ENCODE assay signal across 8 cellular contexts in the genomic region with DNA sequence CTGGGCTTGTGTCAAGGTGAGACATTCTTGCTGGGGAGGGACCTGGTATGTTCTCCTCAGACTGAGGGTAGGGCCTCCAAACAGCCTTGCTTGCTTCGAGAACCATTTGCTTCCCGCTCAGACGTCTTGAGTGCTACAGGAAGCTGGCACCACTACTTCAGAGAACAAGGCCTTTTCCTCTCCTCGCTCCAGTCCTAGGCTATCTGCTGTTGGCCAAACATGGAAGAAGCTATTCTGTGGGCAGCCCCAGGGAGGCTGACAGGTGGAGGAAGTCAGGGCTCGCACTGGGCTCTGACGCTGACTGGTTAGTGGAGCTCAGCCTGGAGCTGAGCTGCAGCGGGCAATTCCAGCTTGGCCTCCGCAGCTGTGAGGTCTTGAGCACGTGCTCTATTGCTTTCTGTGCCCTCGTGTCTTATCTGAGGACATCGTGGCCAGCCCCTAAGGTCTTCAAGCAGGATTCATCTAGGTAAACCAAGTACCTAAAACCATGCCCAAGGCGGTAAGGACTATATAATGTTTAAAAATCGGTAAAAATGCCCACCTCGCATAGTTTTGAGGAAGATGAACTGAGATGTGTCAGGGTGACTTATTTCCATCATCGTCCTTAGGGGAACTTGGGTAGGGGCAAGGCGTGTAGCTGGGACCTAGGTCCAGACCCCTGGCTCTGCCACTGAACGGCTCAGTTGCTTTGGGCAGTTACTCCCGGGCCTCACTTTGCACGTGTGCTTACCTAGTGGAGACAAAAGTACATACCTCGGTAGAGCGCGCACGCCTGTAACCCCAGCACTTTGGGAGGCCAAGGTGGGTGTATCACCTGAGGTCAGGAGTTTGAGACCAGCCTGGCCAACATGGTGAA. TPM values are rescaled to one million over a fixed set of nuclear protein-coding genes. Genes with fewer than 3 reads are reported as not detected.
DNase-seq lines count a peak whose midpoint lies in the region; ATAC-seq and TF ChIP-seq lines count a peak whose summit lies in the region.

No MANE protein-coding gene starts in this region.

- no peak overlapping the region for H3K4me2 ChIP-seq in OCI-LY3 (ENCODE audit: low read length)

- no peaks in the 10 kb centered on the region for H3K9me3 Mint-ChIP-seq in central memory CD8-positive, alpha-beta T cell

- H3K4me3 Mint-ChIP-seq in central memory CD8-positive, alpha-beta T cell = no peak overlapping the region

- TF ChIP-seq CTCF in OCI-LY3 (IDR thresholded peaks at IDR 0.05; ENCODE audit: low read depth, low read length) = no peak
- no peak for TF ChIP-seq CTCF in sigmoid colon (IDR thresholded peaks at IDR 0.05)
- no peak for TF ChIP-seq CTCF in coronary artery (IDR thresholded peaks at IDR 0.05)

- DNase-seq in SIG-M5 treated with dmso at 0.1 percent for 504 hours (lab: John Stamatoyannopoulos, UW; ENCODE audit: unreplicated experiment) (peak; percentile 47), SIG-M5 (lab: John Stamatoyannopoulos, UW) (no peak), sigmoid colon (peak; percentile 56), coronary artery (ENCODE audit: low spot score) (no peak)
- no peak for DNase-seq in central memory CD8-positive, alpha-beta T cell (ENCODE audit: low spot score in 2 of 2)
- no peak for DNase-seq in effector CD4-positive, alpha-beta T cell

- peaks cover 53% of the 10 kb centered on the region for H3K4me1 Mint-ChIP-seq in central memory CD8-positive, alpha-beta T cell

- no peaks in the 10 kb centered on the region for H3K27me3 Mint-ChIP-seq in central memory CD8-positive, alpha-beta T cell

- ATAC-seq in central memory CD8-positive, alpha-beta T cell (replicated peaks; ENCODE audit: extremely low read depth, poor library complexity, severe bottlenecking) = no peak
- ATAC-seq in HG03045 (IDR thresholded peaks at IDR 0.05; ENCODE audit: unreplicated experiment) = no peak

- H3K9me3 ChIP-seq in OCI-LY3 (ENCODE audit: insufficient read depth, low read length) = no peaks in the 10 kb centered on the region
- H3K9me3 ChIP-seq in sigmoid colon = no peaks in the 10 kb centered on the region

- peaks cover 52% of the 10 kb centered on the region for H3K36me3 Mint-ChIP-seq in central memory CD8-positive, alpha-beta T cell (ENCODE audit: insufficient read depth)

- no peaks in the 10 kb centered on the region for H3K27me3 ChIP-seq in OCI-LY3 (ENCODE audit: low read depth, low read length)
- H3K27me3 ChIP-seq in sigmoid colon = no peaks in the 10 kb centered on the region

- H2AFZ ChIP-seq in OCI-LY3 (ENCODE audit: low read depth, low read length) = no peak overlapping the region

- 65 to 75% methylated on average over 23 of the region's 23 CpGs for WGBS in sigmoid colon, 2 donors

- TF ChIP-seq POLR2A in sigmoid colon (IDR thresholded peaks at IDR 0.05) = no peak

- H4K20me1 ChIP-seq in OCI-LY3 (ENCODE audit: insufficient read depth, low read length) = peaks cover 42% of the 10 kb centered on the region

- intact Hi-C loops in sigmoid colon (cut with DNase I) = loop anchor here (2.0 kb wide), 1 partner anchor 116 kb away; no protein-coding TSS in a partner anchor

- H3K4me1 ChIP-seq in OCI-LY3 (ENCODE audit: low read length) (peaks cover 43% of the 10 kb centered on the region), sigmoid colon (peaks cover 0 to 63% (median 46%) of the 10 kb centered on the region in 4 donors)

- H3K4me3 ChIP-seq in OCI-LY3 (ENCODE audit: low read length) (no peak overlapping the region), sigmoid colon (no peak overlapping the region), coronary artery (no peak overlapping the region)

- H3K9ac ChIP-seq in OCI-LY3 (ENCODE audit: low read length) = no peak overlapping the region

- H3K27ac ChIP-seq in OCI-LY3 (ENCODE audit: low read length) (peak overlapping the region; percentile 33), sigmoid colon (peak overlapping the region; percentile 97 to 98 (median 98)), coronary artery (peak overlapping the region in 1 of 2 donors; percentile 99)

- H3K79me2 ChIP-seq in OCI-LY3 (ENCODE audit: low read length) = peaks cover 27% of the 10 kb centered on the region

- H3K36me3 ChIP-seq in OCI-LY3 (replicated peaks; ENCODE audit: low read depth, low read length) = peaks cover 34% of the 10 kb centered on the region
- peaks cover 21 to 55% (median 28%) of the 10 kb centered on the region in 4 donors for H3K36me3 ChIP-seq in sigmoid colon

- no peak for TF ChIP-seq EP300 in sigmoid colon (IDR thresholded peaks at IDR 0.05)

- peak overlapping the region; percentile 99 for H3K27ac Mint-ChIP-seq in central memory CD8-positive, alpha-beta T cell (ENCODE audit: low read depth)

RNA-seq across cellular contexts. Expression of a gene that starts 4.3 kb away (rescaled TPM):
- 1,000 to 10,000 TPM; 1,653 to 2,501 (median 2,098) TPM for total RNA-seq in sigmoid colon
- 1,000 to 10,000 TPM; 2,564 to 3,219 (median 3,101) TPM for polyA plus RNA-seq in sigmoid colon

RNA-seq across cellular contexts. Expression of a gene that starts 17.2 kb away (rescaled TPM):
- 10 to 100 TPM; 15.3 to 34.3 (median 22.7) TPM for total RNA-seq in sigmoid colon
- polyA plus RNA-seq in sigmoid colon = 10 to 100 TPM in 1 of 3 donors, 1 to 10 TPM in 2; 1.8 to 14.0 (median 4.2) TPM

RNA-seq across cellular contexts. Expression of a gene that starts 29.4 kb away (rescaled TPM):
- 10 to 100 TPM in 3 of 4 donors, 1 to 10 TPM in 1; 6.1 to 30.1 (median 23.2) TPM for total RNA-seq in sigmoid colon
- polyA plus RNA-seq in sigmoid colon = 10 to 100 TPM in 1 of 3 donors, 1 to 10 TPM in 2; 6.2 to 39.2 (median 7.8) TPM

RNA-seq across cellular contexts. Expression of a gene that starts 44.7 kb away (rescaled TPM):
- 10 to 100 TPM; 11.8 to 89.5 (median 12.6) TPM for total RNA-seq in sigmoid colon
- polyA plus RNA-seq in sigmoid colon = 10 to 100 TPM in 2 of 3 donors, 1 to 10 TPM in 1; 9.0 to 35.8 (median 13.6) TPM

RNA-seq across cellular contexts. Expression of a gene that starts 45.6 kb away (rescaled TPM):
- 100 to 1,000 TPM in 2 of 4 donors, 10 to 100 TPM in 2; 52.9 to 113 (median 92.1) TPM for total RNA-seq in sigmoid colon
- 100 to 1,000 TPM; 119 to 142 (median 135) TPM for polyA plus RNA-seq in sigmoid colon

Comparison
In these comparisons a context has a peak if more than half of its experiments do, and no peak if none do; other contexts are left out.
1. DNase-seq: peak in SIG-M5 treated with dmso at 0.1 percent for 504 hours (single experiment) and sigmoid colon (single experiment); none in SIG-M5 (single experiment), central memory CD8-positive, alpha-beta T cell (0 of 2), effector CD4-positive, alpha-beta T cell (single experiment) and coronary artery (single experiment).